In genomic region chr17:55577687-55578086, GRCh38 we compare ENCODE assay signal across 8 cellular contexts.
A peak's percentile ranks its signal among the peaks of the same experiment; 100 is the strongest.
DNase-seq lines count a peak whose midpoint lies in the region; ATAC-seq and TF ChIP-seq lines count a peak whose summit lies in the region.

No MANE protein-coding gene starts in this region.

- H3K4me1 ChIP-seq in esophagus muscularis mucosa: peaks cover 3 to 24% (median 15%) of the 10 kb centered on the region in 4 donors

- no peaks in the 10 kb centered on the region for H3K27me3 ChIP-seq in esophagus muscularis mucosa

- H3K36me3 ChIP-seq in SK-N-MC (ENCODE audit: insufficient read depth, low read length) (no peaks in the 10 kb centered on the region), esophagus muscularis mucosa (no peaks in the 10 kb centered on the region)

- TF ChIP-seq POLR2A in esophagus muscularis mucosa (IDR thresholded peaks at IDR 0.05; ENCODE audit: low read depth): no peak

- 77% methylated on average over 11 of the region's 14 CpGs for WGBS in esophagus muscularis mucosa

- no peak for DNase-seq in SK-N-MC (ENCODE audit: low read depth, low spot score)
- DNase-seq in esophagus muscularis mucosa (ENCODE audit: extremely low spot score): no peak
- DNase-seq in stimulated activated CD4-positive, alpha-beta T cell treated with anti-CD3 and anti-CD28 coated beads, Interleukin-4, amount 100 ng/mL, for 48 hours (ENCODE audit: low read depth in 2 of 2): peak; percentile 13 to 47
- DNase-seq in GF-D8 (lab: John Stamatoyannopoulos, UW): no peak
- DNase-seq in NCI-H510A (lab: John Stamatoyannopoulos, UW): no peak
- no peak for DNase-seq in NCI-H774 (lab: John Stamatoyannopoulos, UW)

- H3K9me3 ChIP-seq in SK-N-MC (ENCODE audit: low read depth, low read length): no peaks in the 10 kb centered on the region
- H3K9me3 ChIP-seq in esophagus muscularis mucosa: no peaks in the 10 kb centered on the region

- TF ChIP-seq EP300 in esophagus muscularis mucosa (IDR thresholded peaks at IDR 0.05): no peak

- no peak for TF ChIP-seq CTCF in esophagus muscularis mucosa (IDR thresholded peaks at IDR 0.05)

- H3K4me3 ChIP-seq in SK-N-MC (peak overlapping the region; percentile 68; the same call in 1 of the 2 replicates), esophagus muscularis mucosa (peak overlapping the region; percentile 30 to 51 (median 44))

- peak overlapping the region; percentile 95 for H3K27ac ChIP-seq in SK-N-MC
- H3K27ac ChIP-seq in esophagus muscularis mucosa (replicated peaks in 1 of 4): peak overlapping the region; percentile 73 to 82 (median 78)

- intact Hi-C loops in esophagus muscularis mucosa (cut with DNase I): no loop called here

- H3K9ac ChIP-seq in SK-N-MC (ENCODE audit: insufficient read length): no peak overlapping the region

- peak; percentile 34 for ATAC-seq in GM19438 (IDR thresholded peaks at IDR 0.05; ENCODE audit: low read depth, unreplicated experiment)
- no peak for ATAC-seq in GM18858 (IDR thresholded peaks at IDR 0.05; ENCODE audit: unreplicated experiment)

Comparison
In these comparisons a context has a peak if more than half of its experiments do, and no peak if none do; other contexts are left out.
1. DNase-seq: peak in stimulated activated CD4-positive, alpha-beta T cell treated with anti-CD3 and anti-CD28 coated beads, Interleukin-4, amount 100 ng/mL, for 48 hours (2 of 2); none in SK-N-MC (single experiment), esophagus muscularis mucosa (single experiment), GF-D8 (single experiment), NCI-H510A (single experiment) and NCI-H774 (single experiment).